In genomic region chr3:13235079-13235478, GRCh38 we compare ENCODE assay signal across 11 cellular contexts.
DNase-seq lines count a peak whose midpoint lies in the region; ATAC-seq, FAIRE-seq and TF ChIP-seq lines count a peak whose summit lies in the region.
"Had no signal": no experiment of that assay in that cellular context is flagged by ENCODE, and none has a peak within 500 bp of the region (broad histone marks: within the 10 kb centered on the region; RNA-seq: fewer than 3 reads in every experiment).

No MANE protein-coding gene starts in this region.

- H3K4me1 Mint-ChIP-seq in activated CD4-positive, alpha-beta T cell treated with anti-CD3 and anti-CD28 coated beads, Interleukin-2, amount 10 ng/mL, durations not matched to agents 7 days and 5 days = peaks cover 33% of the 10 kb centered on the region
- H3K4me1 Mint-ChIP-seq in natural killer cell = peaks cover 23 to 42% of the 10 kb centered on the region in 2 donors

- no peaks in the 10 kb centered on the region for H3K9me3 Mint-ChIP-seq in activated CD4-positive, alpha-beta T cell treated with anti-CD3 and anti-CD28 coated beads, Interleukin-2, amount 10 ng/mL, durations not matched to agents 7 days and 5 days
- H3K9me3 Mint-ChIP-seq in natural killer cell = no peaks in the 10 kb centered on the region

- H3K27me3 Mint-ChIP-seq in activated CD4-positive, alpha-beta T cell treated with anti-CD3 and anti-CD28 coated beads, Interleukin-2, amount 10 ng/mL, durations not matched to agents 7 days and 5 days = peaks cover 20% of the 10 kb centered on the region
- H3K27me3 Mint-ChIP-seq in natural killer cell (ENCODE audit: low read depth in 2 of 2) = peaks cover 37 to 38% of the 10 kb centered on the region in 2 donors

- no peak for TF ChIP-seq CTCF in natural killer cell (IDR thresholded peaks at IDR 0.05)

- ATAC-seq in natural killer cell = no peak

- CTCF ChIA-PET in activated CD4-positive, alpha-beta T cell treated with anti-CD3 and anti-CD28 coated beads, Interleukin-2, amount 10 ng/mL, durations not matched to agents 7 days and 5 days (lab: Charles Lee) = no interaction called here

- intact Hi-C loops in natural killer cell (cut with micrococcal nuclease) = no loop called here

- H3K4me3 Mint-ChIP-seq in activated CD4-positive, alpha-beta T cell treated with anti-CD3 and anti-CD28 coated beads, Interleukin-2, amount 10 ng/mL, durations not matched to agents 7 days and 5 days = peak overlapping the region; percentile 51
- H3K4me3 Mint-ChIP-seq in natural killer cell = peak overlapping the region; percentile 76

- POLR2A ChIA-PET in activated CD4-positive, alpha-beta T cell treated with anti-CD3 and anti-CD28 coated beads, Interleukin-2, amount 10 ng/mL, durations not matched to agents 7 days and 5 days (lab: Charles Lee) = no interaction called here

- FAIRE-seq in H54 (lab: Jason Lieb, UNC) = no peak

- H3K36me3 Mint-ChIP-seq in activated CD4-positive, alpha-beta T cell treated with anti-CD3 and anti-CD28 coated beads, Interleukin-2, amount 10 ng/mL, durations not matched to agents 7 days and 5 days (ENCODE audit: low read depth) = no peaks in the 10 kb centered on the region
- H3K36me3 Mint-ChIP-seq in natural killer cell = no peaks in the 10 kb centered on the region

- peak overlapping the region; percentile 67 for H3K27ac Mint-ChIP-seq in activated CD4-positive, alpha-beta T cell treated with anti-CD3 and anti-CD28 coated beads, Interleukin-2, amount 10 ng/mL, durations not matched to agents 7 days and 5 days
- H3K27ac Mint-ChIP-seq in natural killer cell = peak overlapping the region in 1 of 2 donors; percentile 63

- no peak for TF ChIP-seq POLR2A in H54 (IDR thresholded peaks at IDR 0.05; ENCODE audit: low read depth, low read length)

- DNase-seq in activated CD4-positive, alpha-beta T cell treated with anti-CD3 and anti-CD28 coated beads, Interleukin-2, amount 10 ng/mL, durations not matched to agents 7 days and 5 days = peak; percentile 51
- DNase-seq in activated CD4-positive, alpha-beta T cell treated with anti-CD3 and anti-CD28 coated beads, Interleukin-2, amount 50 U/mL, for 4 hours = no peak
- peak; percentile 49 for DNase-seq in H54 (ENCODE audit: insufficient read length, low spot score)
- peak; percentile 77 for DNase-seq in SW480 (ENCODE audit: low spot score)
- no peak for DNase-seq in natural killer cell
- DNase-seq in stimulated activated CD8-positive, alpha-beta memory T cell treated with anti-CD3 and anti-CD28 coated beads, Interleukin-4, amount 100 ng/mL, for 48 hours = no peak
- DNase-seq in HUDEP-2 (lab: John Stamatoyannopoulos, UW; ENCODE audit: unreplicated experiment in 76 of 76) = no peak
- DNase-seq in NCI-H2107 treated with DMSO at 0.1 percent for 48 hours (lab: John Stamatoyannopoulos, UW; ENCODE audit: unreplicated experiment) = no peak
- DNase-seq: activated CD4-positive, alpha-beta T cell treated with anti-CD3 and anti-CD28 coated beads, Interleukin-2, amount 50 U/mL, for 1 hour; heart right ventricle; IMR-90 had no signal

Comparison
In these comparisons a context has a peak if more than half of its experiments do, and no peak if none do; other contexts are left out.
1. DNase-seq: peak in activated CD4-positive, alpha-beta T cell treated with anti-CD3 and anti-CD28 coated beads, Interleukin-2, amount 10 ng/mL, durations not matched to agents 7 days and 5 days (single experiment), H54 (single experiment) and SW480 (single experiment); none in activated CD4-positive, alpha-beta T cell treated with anti-CD3 and anti-CD28 coated beads, Interleukin-2, amount 50 U/mL, for 4 hours (0 of 2), natural killer cell (single experiment), stimulated activated CD8-positive, alpha-beta memory T cell treated with anti-CD3 and anti-CD28 coated beads, Interleukin-4, amount 100 ng/mL, for 48 hours (single experiment), HUDEP-2 (0 of 76) and NCI-H2107 treated with DMSO at 0.1 percent for 48 hours (single experiment).